ENCODE assay signal across 1 cellular context in genomic region chr6:163416380-163416629, GRCh38.
TF ChIP-seq lines count a peak whose summit lies in the region.

No MANE protein-coding gene starts in this region.

TF ChIP-seq in HepG2, 621 proteins besides CTCF, POLR2A, EP300 and RAD21 (continued from another document):
- TF ChIP-seq ZNF605 (CRISPR knock-in tag; IDR thresholded peaks at IDR 0.05): peak; percentile 29; the same call in 1 of the 2 replicates
- no peak for TF ChIP-seq ZEB1 (IDR thresholded peaks at IDR 0.05; ENCODE audit: insufficient replicate concordance, low read depth)
- peak; percentile 69 for TF ChIP-seq ASH2L (IDR thresholded peaks at IDR 0.05; ENCODE audit: insufficient read length, low read depth, low read length)
- no peak for TF ChIP-seq TAF15 (IDR thresholded peaks at IDR 0.05; ENCODE audit: low read depth, low read length, poor library complexity, severe bottlenecking)
- no peak for TF ChIP-seq IRF9 (CRISPR knock-in tag; IDR thresholded peaks at IDR 0.05; ENCODE audit: borderline replicate concordance)
- TF ChIP-seq GMEB1 (CRISPR knock-in tag; IDR thresholded peaks at IDR 0.05; ENCODE audit: borderline replicate concordance): no peak
- TF ChIP-seq PHF21A (CRISPR knock-in tag; IDR thresholded peaks at IDR 0.05): peak; percentile 24; the same call in 1 of the 2 replicates
- no peak for TF ChIP-seq NCOA1 (CRISPR knock-in tag; IDR thresholded peaks at IDR 0.05)
- TF ChIP-seq TP53 (CRISPR knock-in tag; conservative IDR thresholded peaks at IDR 0.05): no peak
- no peak; the same call in 1 of the 2 replicates for TF ChIP-seq KAT8 (CRISPR knock-in tag; IDR thresholded peaks at IDR 0.05)
- no peak for TF ChIP-seq ZNF30 (CRISPR knock-in tag; IDR thresholded peaks at IDR 0.05)
- 0 out of 2 replicates have a peak, but pooled peaks have one; percentile 27 for TF ChIP-seq ZNF510 (CRISPR knock-in tag; IDR thresholded peaks at IDR 0.05; ENCODE audit: low read depth)
- no peak for TF ChIP-seq MAZ (IDR thresholded peaks at IDR 0.05; ENCODE audit: borderline replicate concordance, low read depth, low read length)
- no peak for TF ChIP-seq MAZ (CRISPR knock-in tag; IDR thresholded peaks at IDR 0.05; ENCODE audit: low read depth)
- no peak for TF ChIP-seq ERF (CRISPR knock-in tag; IDR thresholded peaks at IDR 0.05)
- TF ChIP-seq ZNF644 (CRISPR knock-in tag; IDR thresholded peaks at IDR 0.05; ENCODE audit: low read depth): no peak
- TF ChIP-seq ZNF577 (CRISPR knock-in tag; IDR thresholded peaks at IDR 0.05; ENCODE audit: borderline replicate concordance, low read depth): no peak
- TF ChIP-seq ELF4 (CRISPR knock-in tag; IDR thresholded peaks at IDR 0.05; ENCODE audit: borderline replicate concordance): 0 out of 2 replicates have a peak, but pooled peaks have one; percentile 58
- TF ChIP-seq TCF7L2 (IDR thresholded peaks at IDR 0.05; ENCODE audit: low read depth, low read length): no peak
- no peak for TF ChIP-seq ZBTB43 (CRISPR knock-in tag; conservative IDR thresholded peaks at IDR 0.05)
- TF ChIP-seq SMYD3 (CRISPR knock-in tag; IDR thresholded peaks at IDR 0.05): no peak
